Comparison of ENCODE assay signal across 12 cellular contexts in the genomic region with DNA sequence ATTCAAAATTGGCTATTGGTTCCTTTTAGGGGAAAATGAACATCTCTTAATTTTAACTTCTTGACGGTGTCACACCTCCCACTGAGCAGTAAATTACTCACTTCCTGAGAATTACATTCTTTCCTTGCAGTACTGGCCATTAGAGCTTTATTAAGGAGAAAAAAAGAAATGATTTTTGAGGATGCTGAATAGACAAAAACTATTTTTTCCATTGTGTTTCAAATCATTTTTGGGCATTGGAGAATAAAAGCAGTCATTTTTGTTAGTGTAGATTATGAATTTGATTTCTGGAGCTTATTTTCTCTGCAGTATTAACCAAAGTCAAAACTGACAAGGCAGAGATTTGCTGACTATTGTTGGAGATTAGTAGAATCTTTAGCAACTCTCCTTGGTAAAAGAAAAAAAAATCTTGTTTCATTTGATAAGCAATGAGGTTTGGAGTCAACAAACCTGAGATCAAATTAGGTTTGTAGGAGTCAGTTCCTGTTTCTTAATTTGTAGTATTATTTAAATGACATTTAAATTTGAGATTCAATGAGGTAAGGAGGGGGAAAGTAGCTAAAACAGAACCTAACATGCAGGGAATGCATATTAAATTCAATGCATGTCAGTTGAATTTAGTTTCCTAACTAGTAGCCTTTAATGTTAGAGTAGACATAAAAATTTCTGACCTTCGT.
A peak's percentile ranks its signal among the peaks of the same experiment; 100 is the strongest.
DNase-seq lines count a peak whose midpoint lies in the region; ATAC-seq, FAIRE-seq and TF ChIP-seq lines count a peak whose summit lies in the region.
"Had no signal": no experiment of that assay in that cellular context is flagged by ENCODE, and none has a peak within 500 bp of the region (broad histone marks: within the 10 kb centered on the region; RNA-seq: fewer than 3 reads in every experiment).

No MANE protein-coding gene starts in this region.

- H2AFZ ChIP-seq in HepG2 (ENCODE audit: low read length), result no peak overlapping the region

- TF ChIP-seq EP300 in HepG2 (IDR thresholded peaks at IDR 0.05; ENCODE audit: low read depth in 2 of 2, low read length in 2 of 2), result no peak
- no peak for TF ChIP-seq EP300 in HepG2 (CRISPR knock-in tag; IDR thresholded peaks at IDR 0.05; ENCODE audit: borderline replicate concordance)

- no peak for DNase-seq in HepG2 (ENCODE audit: low spot score)
- DNase-seq in right lobe of liver, result no peak
- no peak for DNase-seq in RWPE2 (ENCODE audit: low spot score)
- DNase-seq in foreskin keratinocyte, result peak in 1 of 2 donors; percentile 45
- no peak for DNase-seq in SIG-M5 (lab: John Stamatoyannopoulos, UW)
- no peak for DNase-seq in SIG-M5 treated with dmso at 0.1 percent for 504 hours (lab: John Stamatoyannopoulos, UW; ENCODE audit: unreplicated experiment)
- DNase-seq: BE2C, islet precursor cell, NCI-H82, WERI-Rb-1 had no signal

- H3K9ac ChIP-seq in HepG2 (ENCODE audit: insufficient read depth, low read depth, low read length) (no peak overlapping the region), subcutaneous abdominal adipose tissue (ENCODE audit: low read length in 5 of 5) (no peak overlapping the region)

- TF ChIP-seq CTCF in HepG2 (CRISPR knock-in tag; IDR thresholded peaks at IDR 0.05) (no peak), right lobe of liver (IDR thresholded peaks at IDR 0.05) (no peak), RWPE2 (IDR thresholded peaks at IDR 0.05; ENCODE audit: poor library complexity, severe bottlenecking) (no peak), foreskin keratinocyte (conservative IDR thresholded peaks at IDR 0.05) (no peak)

- H3K4me3 ChIP-seq in HepG2 (replicated peaks in 1 of 3; ENCODE audit: insufficient read depth in 1 of 3, low read depth in 2 of 3, low read length in 3 of 3) (no peak overlapping the region), right lobe of liver (no peak overlapping the region), RWPE2 (ENCODE audit: severe bottlenecking) (no peak overlapping the region), subcutaneous abdominal adipose tissue (ENCODE audit: low read depth in 1 of 5, low read length in 5 of 5) (no peak overlapping the region)

- TF ChIP-seq POLR2A in HepG2 (IDR thresholded peaks at IDR 0.05; ENCODE audit: insufficient read depth in 1 of 2, low read depth in 2 of 2, low read length in 2 of 2), result no peak
- no peak for TF ChIP-seq POLR2A in right lobe of liver (IDR thresholded peaks at IDR 0.05)

- no peaks in the 10 kb centered on the region for H3K4me1 ChIP-seq in HepG2 (ENCODE audit: insufficient read depth, low read length)
- peaks cover 0 to 19% (median 8%) of the 10 kb centered on the region in 4 donors for H3K4me1 ChIP-seq in right lobe of liver
- peaks cover 35% of the 10 kb centered on the region for H3K4me1 ChIP-seq in RWPE2 (ENCODE audit: insufficient read depth, poor library complexity, severe bottlenecking)
- peaks cover 24% of the 10 kb centered on the region for H3K4me1 ChIP-seq in foreskin keratinocyte
- H3K4me1 ChIP-seq in subcutaneous abdominal adipose tissue (ENCODE audit: control insufficient read depth in 5 of 5, insufficient read depth in 5 of 5, low read length in 5 of 5), result peaks cover 0 to 33% (median 23%) of the 10 kb centered on the region in 5 donors

- WGBS in HepG2 (ENCODE audit: low lambda C conversion rate), result 93% methylated on average over 2 of the region's 2 CpGs
- 61% methylated on average over 2 of the region's 2 CpGs for WGBS in right lobe of liver (ENCODE audit: insufficient coverage, low coverage, low lambda C conversion rate, missing lambda C conversion rate)

- BruUV-seq in HepG2 (replicated peaks; lab: Mats Ljungman, UMichigan), result no TSS peak

- in situ Hi-C loops in HepG2 (cut with HindIII; ENCODE audit: extremely low pct_ligation_motif_present, low pct_unique_long_range_greater_than_20kb), result loop anchor here (5.0 kb wide), 1 partner anchor 193 kb away; no protein-coding TSS in a partner anchor

- H3K9me3 ChIP-seq in HepG2 (ENCODE audit: low read length) (no peaks in the 10 kb centered on the region), right lobe of liver (no peaks in the 10 kb centered on the region), RWPE2 (ENCODE audit: severe bottlenecking) (no peaks in the 10 kb centered on the region), subcutaneous abdominal adipose tissue (ENCODE audit: control insufficient read depth in 5 of 5, low read length in 5 of 5) (no peaks in the 10 kb centered on the region)
- H3K9me3 ChIP-seq: BE2C had no signal

- intact Hi-C loops in HepG2 (cut with micrococcal nuclease; ENCODE audit: unreplicated experiment) (loop anchor here (2.0 to 10.0 kb wide), 2 partner anchors 135 to 193 kb away; no protein-coding TSS in a partner anchor), right lobe of liver (cut with DNase I) (no loop called here)

- POLR2A ChIA-PET in HepG2 (lab: Yijun Ruan, JAX), result no interaction called here

- H3K79me2 ChIP-seq in HepG2 (ENCODE audit: insufficient read depth, low read length), result no peaks in the 10 kb centered on the region

- H3K27me3 ChIP-seq in HepG2 (ENCODE audit: control insufficient read depth in 1 of 2, insufficient read depth in 2 of 2, low read length in 2 of 2) (no peaks in the 10 kb centered on the region), right lobe of liver (no peaks in the 10 kb centered on the region), RWPE2 (ENCODE audit: insufficient read depth, poor library complexity, severe bottlenecking) (no peaks in the 10 kb centered on the region), foreskin keratinocyte (no peaks in the 10 kb centered on the region), subcutaneous abdominal adipose tissue (ENCODE audit: control insufficient read depth in 5 of 5, insufficient read depth in 4 of 5, low read length in 5 of 5) (no peaks in the 10 kb centered on the region)
- H3K27me3 ChIP-seq: BE2C had no signal

- H3K4me2 ChIP-seq in HepG2 (ENCODE audit: low read depth, low read length), result no peak overlapping the region

- H3K27ac ChIP-seq in HepG2 (ENCODE audit: extremely low read length, insufficient read depth, low read length), result no peak overlapping the region
- H3K27ac ChIP-seq in right lobe of liver, result no peak overlapping the region
- peak overlapping the region; percentile 74 for H3K27ac ChIP-seq in RWPE2 (ENCODE audit: poor library complexity, severe bottlenecking)
- H3K27ac ChIP-seq in foreskin keratinocyte, result no peak overlapping the region
- peak overlapping the region; percentile 87 for H3K27ac ChIP-seq in subcutaneous abdominal adipose tissue (ENCODE audit: low read depth, low read length)
- H3K27ac ChIP-seq: WERI-Rb-1 had no signal

- ATAC-seq in HepG2 (no peak), right lobe of liver (no peak), RWPE2 (ENCODE audit: low read depth) (peak; percentile 82), foreskin keratinocyte (peak; percentile 31), GM19463 (IDR thresholded peaks at IDR 0.05; ENCODE audit: unreplicated experiment) (no peak)

- peaks cover 1 to 17% of the 10 kb centered on the region in 2 experiments; a peak in 2 of 5 replicates for H3K36me3 ChIP-seq in HepG2 (replicated peaks in 1 of 2; ENCODE audit: control insufficient read depth in 1 of 2, insufficient read depth in 2 of 2, low read length in 2 of 2)
- H3K36me3 ChIP-seq in right lobe of liver, result no peaks in the 10 kb centered on the region
- H3K36me3 ChIP-seq in RWPE2 (ENCODE audit: low read depth), result peaks cover 58% of the 10 kb centered on the region
- H3K36me3 ChIP-seq in subcutaneous abdominal adipose tissue (ENCODE audit: control insufficient read depth in 5 of 5, insufficient read depth in 5 of 5, low read length in 5 of 5), result peaks cover 1 to 23% (median 13%) of the 10 kb centered on the region in 5 donors

- no peak for FAIRE-seq in HepG2 (lab: Jason Lieb, UNC)

- TF ChIP-seq RAD21 in HepG2 (CRISPR knock-in tag; IDR thresholded peaks at IDR 0.05), result no peak

- CTCF ChIA-PET in HepG2 (lab: Yijun Ruan, JAX; ENCODE audit: low intra/inter-chr PET ratio, low total read pairs), result interaction anchor here (2.4 kb wide), 1 partner anchor 194 kb away, joined by 14 read pairs; no protein-coding TSS in a partner anchor

- no peaks in the 10 kb centered on the region for H4K20me1 ChIP-seq in HepG2 (ENCODE audit: insufficient read depth, low read length)

TF ChIP-seq in HepG2, 621 proteins besides CTCF, POLR2A, EP300 and RAD21 (continues in another document):
- peak; percentile 25 to 45; a peak in 1 of 4 replicates for TF ChIP-seq MAFK (conservative IDR thresholded peaks at IDR 0.05 in 1 of 2, IDR thresholded peaks at IDR 0.05 in 1 of 2; ENCODE audit: low read length in 2 of 2)
- no peak for TF ChIP-seq JARID2 (CRISPR knock-in tag; IDR thresholded peaks at IDR 0.05; ENCODE audit: insufficient replicate concordance)
- TF ChIP-seq, protein P1, sequence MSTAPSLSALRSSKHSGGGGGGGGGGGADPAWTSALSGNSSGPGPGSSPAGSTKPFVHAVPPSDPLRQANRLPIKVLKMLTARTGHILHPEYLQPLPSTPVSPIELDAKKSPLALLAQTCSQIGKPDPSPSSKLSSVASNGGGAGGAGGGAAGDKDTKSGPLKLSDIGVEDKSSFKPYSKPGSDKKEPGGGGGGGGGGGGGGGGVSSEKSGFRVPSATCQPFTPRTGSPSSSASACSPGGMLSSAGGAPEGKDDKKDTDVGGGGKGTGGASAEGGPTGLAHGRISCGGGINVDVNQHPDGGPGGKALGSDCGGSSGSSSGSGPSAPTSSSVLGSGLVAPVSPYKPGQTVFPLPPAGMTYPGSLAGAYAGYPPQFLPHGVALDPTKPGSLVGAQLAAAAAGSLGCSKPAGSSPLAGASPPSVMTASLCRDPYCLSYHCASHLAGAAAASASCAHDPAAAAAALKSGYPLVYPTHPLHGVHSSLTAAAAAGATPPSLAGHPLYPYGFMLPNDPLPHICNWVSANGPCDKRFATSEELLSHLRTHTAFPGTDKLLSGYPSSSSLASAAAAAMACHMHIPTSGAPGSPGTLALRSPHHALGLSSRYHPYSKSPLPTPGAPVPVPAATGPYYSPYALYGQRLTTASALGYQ (CRISPR knock-in tag; IDR thresholded peaks at IDR 0.05), result no peak

Comparison
In these comparisons a context has a peak if more than half of its experiments do, and no peak if none do; other contexts are left out.
1. ATAC-seq: peak in RWPE2 (single experiment) and foreskin keratinocyte (single experiment); none in HepG2 (single experiment), right lobe of liver (0 of 4) and GM19463 (single experiment).
2. H3K27ac ChIP-seq: peak in RWPE2 (single experiment) and subcutaneous abdominal adipose tissue (single experiment); none in HepG2 (single experiment), right lobe of liver (0 of 3) and foreskin keratinocyte (single experiment).